ENCODE assay signal across 1 cellular context in the genomic region with DNA sequence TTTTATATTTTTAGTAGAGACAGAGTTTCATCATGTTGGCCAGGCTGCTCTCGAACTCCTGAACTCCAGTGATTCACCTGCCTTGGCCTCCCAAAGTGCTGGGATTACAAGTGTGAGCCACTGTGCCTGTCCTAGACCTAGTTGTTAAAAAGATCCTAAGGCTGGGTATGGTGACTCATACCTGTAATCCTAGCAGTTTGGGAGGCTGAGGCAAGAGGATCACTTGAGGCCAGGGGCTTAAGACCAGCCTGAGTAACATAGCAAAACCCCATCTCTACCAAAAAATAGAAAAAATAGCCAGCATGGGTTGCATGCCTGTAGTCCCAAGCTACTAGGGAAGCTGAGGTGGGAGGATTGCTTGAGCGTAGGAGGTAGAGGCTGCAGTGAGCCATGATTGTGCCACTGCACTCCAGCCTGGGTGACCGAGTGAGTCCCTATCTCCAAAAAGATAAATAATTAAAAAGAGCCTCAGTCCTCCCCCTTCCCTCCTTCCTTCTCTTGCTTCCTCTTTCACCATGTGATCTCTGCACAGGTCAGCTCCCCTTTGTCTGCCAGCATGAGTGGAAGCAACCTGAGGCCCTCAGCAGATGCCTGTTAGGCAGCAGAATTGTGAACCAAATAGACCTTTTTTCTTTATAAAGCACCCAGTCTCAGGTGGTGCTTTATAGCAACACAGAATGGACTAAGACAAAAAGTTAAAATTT.
TF ChIP-seq lines count a peak whose summit lies in the region.

No MANE protein-coding gene starts in this region.

TF ChIP-seq in HepG2, 621 proteins besides CTCF, POLR2A, EP300 and RAD21 (continued from another document):
- TF ChIP-seq, protein P1, sequence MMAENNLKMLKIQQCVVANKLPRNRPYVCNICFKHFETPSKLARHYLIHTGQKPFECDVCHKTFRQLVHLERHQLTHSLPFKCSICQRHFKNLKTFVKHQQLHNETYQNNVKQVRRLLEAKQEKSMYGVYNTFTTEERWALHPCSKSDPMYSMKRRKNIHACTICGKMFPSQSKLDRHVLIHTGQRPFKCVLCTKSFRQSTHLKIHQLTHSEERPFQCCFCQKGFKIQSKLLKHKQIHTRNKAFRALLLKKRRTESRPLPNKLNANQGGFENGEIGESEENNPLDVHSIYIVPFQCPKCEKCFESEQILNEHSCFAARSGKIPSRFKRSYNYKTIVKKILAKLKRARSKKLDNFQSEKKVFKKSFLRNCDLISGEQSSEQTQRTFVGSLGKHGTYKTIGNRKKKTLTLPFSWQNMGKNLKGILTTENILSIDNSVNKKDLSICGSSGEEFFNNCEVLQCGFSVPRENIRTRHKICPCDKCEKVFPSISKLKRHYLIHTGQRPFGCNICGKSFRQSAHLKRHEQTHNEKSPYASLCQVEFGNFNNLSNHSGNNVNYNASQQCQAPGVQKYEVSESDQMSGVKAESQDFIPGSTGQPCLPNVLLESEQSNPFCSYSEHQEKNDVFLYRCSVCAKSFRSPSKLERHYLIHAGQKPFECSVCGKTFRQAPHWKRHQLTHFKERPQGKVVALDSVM (CRISPR knock-in tag; IDR thresholded peaks at IDR 0.05), result peak; percentile 90
- TF ChIP-seq ZNF263 (CRISPR knock-in tag; IDR thresholded peaks at IDR 0.05), result peak; percentile 79
- no peak for TF ChIP-seq HOXD1 (CRISPR knock-in tag; IDR thresholded peaks at IDR 0.05)
- TF ChIP-seq MATR3 (CRISPR knock-in tag; IDR thresholded peaks at IDR 0.05), result no peak
- TF ChIP-seq NFE2 (CRISPR knock-in tag; IDR thresholded peaks at IDR 0.05), result no peak
- TF ChIP-seq, protein P2, sequence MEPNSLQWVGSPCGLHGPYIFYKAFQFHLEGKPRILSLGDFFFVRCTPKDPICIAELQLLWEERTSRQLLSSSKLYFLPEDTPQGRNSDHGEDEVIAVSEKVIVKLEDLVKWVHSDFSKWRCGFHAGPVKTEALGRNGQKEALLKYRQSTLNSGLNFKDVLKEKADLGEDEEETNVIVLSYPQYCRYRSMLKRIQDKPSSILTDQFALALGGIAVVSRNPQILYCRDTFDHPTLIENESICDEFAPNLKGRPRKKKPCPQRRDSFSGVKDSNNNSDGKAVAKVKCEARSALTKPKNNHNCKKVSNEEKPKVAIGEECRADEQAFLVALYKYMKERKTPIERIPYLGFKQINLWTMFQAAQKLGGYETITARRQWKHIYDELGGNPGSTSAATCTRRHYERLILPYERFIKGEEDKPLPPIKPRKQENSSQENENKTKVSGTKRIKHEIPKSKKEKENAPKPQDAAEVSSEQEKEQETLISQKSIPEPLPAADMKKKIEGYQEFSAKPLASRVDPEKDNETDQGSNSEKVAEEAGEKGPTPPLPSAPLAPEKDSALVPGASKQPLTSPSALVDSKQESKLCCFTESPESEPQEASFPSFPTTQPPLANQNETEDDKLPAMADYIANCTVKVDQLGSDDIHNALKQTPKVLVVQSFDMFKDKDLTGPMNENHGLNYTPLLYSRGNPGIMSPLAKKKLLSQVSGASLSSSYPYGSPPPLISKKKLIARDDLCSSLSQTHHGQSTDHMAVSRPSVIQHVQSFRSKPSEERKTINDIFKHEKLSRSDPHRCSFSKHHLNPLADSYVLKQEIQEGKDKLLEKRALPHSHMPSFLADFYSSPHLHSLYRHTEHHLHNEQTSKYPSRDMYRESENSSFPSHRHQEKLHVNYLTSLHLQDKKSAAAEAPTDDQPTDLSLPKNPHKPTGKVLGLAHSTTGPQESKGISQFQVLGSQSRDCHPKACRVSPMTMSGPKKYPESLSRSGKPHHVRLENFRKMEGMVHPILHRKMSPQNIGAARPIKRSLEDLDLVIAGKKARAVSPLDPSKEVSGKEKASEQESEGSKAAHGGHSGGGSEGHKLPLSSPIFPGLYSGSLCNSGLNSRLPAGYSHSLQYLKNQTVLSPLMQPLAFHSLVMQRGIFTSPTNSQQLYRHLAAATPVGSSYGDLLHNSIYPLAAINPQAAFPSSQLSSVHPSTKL (CRISPR knock-in tag; IDR thresholded peaks at IDR 0.05), result peak; percentile 19; the same call in 1 of the 2 replicates
- 0 out of 2 replicates have a peak, but pooled peaks have one; percentile 12 for TF ChIP-seq ZFAT (CRISPR knock-in tag; conservative IDR thresholded peaks at IDR 0.05)
- no peak for TF ChIP-seq SOX6 (IDR thresholded peaks at IDR 0.05)
- TF ChIP-seq SOX6 (CRISPR knock-in tag; IDR thresholded peaks at IDR 0.05), result peak; percentile 31; the same call in 1 of the 2 replicates
- TF ChIP-seq SALL1 (CRISPR knock-in tag; IDR thresholded peaks at IDR 0.05), result peak; percentile 22; the same call in 1 of the 2 replicates
- 0 out of 2 replicates have a peak, but pooled peaks have one; percentile 15 for TF ChIP-seq ELF3 (CRISPR knock-in tag; IDR thresholded peaks at IDR 0.05)
- no peak for TF ChIP-seq MED13 (CRISPR knock-in tag; IDR thresholded peaks at IDR 0.05)
- no peak for TF ChIP-seq NFKB2 (CRISPR knock-in tag; IDR thresholded peaks at IDR 0.05; ENCODE audit: borderline replicate concordance)
- TF ChIP-seq SOX5 (CRISPR knock-in tag; IDR thresholded peaks at IDR 0.05; ENCODE audit: borderline replicate concordance), result peak; percentile 49; the same call in 1 of the 2 replicates
- no peak for TF ChIP-seq MYNN (CRISPR knock-in tag; IDR thresholded peaks at IDR 0.05; ENCODE audit: low read depth)
- TF ChIP-seq MEIS2 (CRISPR knock-in tag; IDR thresholded peaks at IDR 0.05), result no peak
- TF ChIP-seq ZNF549 (CRISPR knock-in tag; IDR thresholded peaks at IDR 0.05), result no peak
- 0 out of 2 replicates have a peak, but pooled peaks have one; percentile 47 for TF ChIP-seq ZNF746 (CRISPR knock-in tag; IDR thresholded peaks at IDR 0.05)
- no peak for TF ChIP-seq ZNF124 (CRISPR knock-in tag; IDR thresholded peaks at IDR 0.05)
- peak; percentile 30; the same call in 1 of the 2 replicates for TF ChIP-seq MED1 (CRISPR knock-in tag; IDR thresholded peaks at IDR 0.05)
- no peak for TF ChIP-seq ZBTB37 (CRISPR knock-in tag; IDR thresholded peaks at IDR 0.05)
- TF ChIP-seq, protein P3, sequence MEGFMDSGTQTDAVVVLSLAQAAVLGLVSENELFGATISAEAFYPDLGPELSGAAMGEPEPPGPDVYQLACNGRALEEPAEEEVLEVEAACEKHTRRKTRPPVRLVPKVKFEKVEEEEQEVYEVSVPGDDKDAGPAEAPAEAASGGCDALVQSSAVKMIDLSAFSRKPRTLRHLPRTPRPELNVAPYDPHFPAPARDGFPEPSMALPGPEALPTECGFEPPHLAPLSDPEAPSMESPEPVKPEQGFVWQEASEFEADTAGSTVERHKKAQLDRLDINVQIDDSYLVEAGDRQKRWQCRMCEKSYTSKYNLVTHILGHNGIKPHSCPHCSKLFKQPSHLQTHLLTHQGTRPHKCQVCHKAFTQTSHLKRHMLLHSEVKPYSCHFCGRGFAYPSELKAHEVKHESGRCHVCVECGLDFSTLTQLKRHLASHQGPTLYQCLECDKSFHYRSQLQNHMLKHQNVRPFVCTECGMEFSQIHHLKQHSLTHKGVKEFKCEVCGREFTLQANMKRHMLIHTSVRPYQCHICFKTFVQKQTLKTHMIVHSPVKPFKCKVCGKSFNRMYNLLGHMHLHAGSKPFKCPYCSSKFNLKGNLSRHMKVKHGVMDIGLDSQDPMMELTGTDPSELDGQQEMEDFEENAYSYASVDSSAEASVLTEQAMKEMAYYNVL (CRISPR knock-in tag; IDR thresholded peaks at IDR 0.05; ENCODE audit: borderline replicate concordance), result 0 out of 2 replicates have a peak, but pooled peaks have one; percentile 72
- no peak for TF ChIP-seq ATF7-NPFF (CRISPR knock-in tag; IDR thresholded peaks at IDR 0.05; ENCODE audit: low read depth)
- no peak for TF ChIP-seq SRSF1 (optimal IDR thresholded peaks at IDR 0.05; ENCODE audit: low read depth, low read length)
- TF ChIP-seq GATAD2A (CRISPR knock-in tag; IDR thresholded peaks at IDR 0.05), result peak; percentile 43; the same call in 1 of the 2 replicates
- no peak for TF ChIP-seq KDM3A (CRISPR knock-in tag; IDR thresholded peaks at IDR 0.05; ENCODE audit: low read depth)
- no peak for TF ChIP-seq NR2F6 (IDR thresholded peaks at IDR 0.05)
- TF ChIP-seq NR2F6 (CRISPR knock-in tag; IDR thresholded peaks at IDR 0.05), result no peak
- TF ChIP-seq, protein P4, sequence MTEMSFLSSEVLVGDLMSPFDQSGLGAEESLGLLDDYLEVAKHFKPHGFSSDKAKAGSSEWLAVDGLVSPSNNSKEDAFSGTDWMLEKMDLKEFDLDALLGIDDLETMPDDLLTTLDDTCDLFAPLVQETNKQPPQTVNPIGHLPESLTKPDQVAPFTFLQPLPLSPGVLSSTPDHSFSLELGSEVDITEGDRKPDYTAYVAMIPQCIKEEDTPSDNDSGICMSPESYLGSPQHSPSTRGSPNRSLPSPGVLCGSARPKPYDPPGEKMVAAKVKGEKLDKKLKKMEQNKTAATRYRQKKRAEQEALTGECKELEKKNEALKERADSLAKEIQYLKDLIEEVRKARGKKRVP (CRISPR knock-in tag; IDR thresholded peaks at IDR 0.05), result peak in 1 of 2 experiments; percentile 49; a peak in 1 of 4 replicates
- TF ChIP-seq ADNP (CRISPR knock-in tag; IDR thresholded peaks at IDR 0.05), result 0 out of 2 replicates have a peak, but pooled peaks have one; percentile 34
- TF ChIP-seq ATF7 (IDR thresholded peaks at IDR 0.05), result no peak
- no peak for TF ChIP-seq ATF7 (CRISPR knock-in tag; IDR thresholded peaks at IDR 0.05)
- TF ChIP-seq POGZ (CRISPR knock-in tag; IDR thresholded peaks at IDR 0.05), result peak; percentile 52
- TF ChIP-seq ZNF543 (CRISPR knock-in tag; IDR thresholded peaks at IDR 0.05), result no peak
- no peak for TF ChIP-seq ZNF616 (CRISPR knock-in tag; IDR thresholded peaks at IDR 0.05; ENCODE audit: low read depth)
- no peak for TF ChIP-seq ZNF317 (CRISPR knock-in tag; IDR thresholded peaks at IDR 0.05)
- TF ChIP-seq SMAD9 (CRISPR knock-in tag; IDR thresholded peaks at IDR 0.05), result no peak
- TF ChIP-seq, protein P5, sequence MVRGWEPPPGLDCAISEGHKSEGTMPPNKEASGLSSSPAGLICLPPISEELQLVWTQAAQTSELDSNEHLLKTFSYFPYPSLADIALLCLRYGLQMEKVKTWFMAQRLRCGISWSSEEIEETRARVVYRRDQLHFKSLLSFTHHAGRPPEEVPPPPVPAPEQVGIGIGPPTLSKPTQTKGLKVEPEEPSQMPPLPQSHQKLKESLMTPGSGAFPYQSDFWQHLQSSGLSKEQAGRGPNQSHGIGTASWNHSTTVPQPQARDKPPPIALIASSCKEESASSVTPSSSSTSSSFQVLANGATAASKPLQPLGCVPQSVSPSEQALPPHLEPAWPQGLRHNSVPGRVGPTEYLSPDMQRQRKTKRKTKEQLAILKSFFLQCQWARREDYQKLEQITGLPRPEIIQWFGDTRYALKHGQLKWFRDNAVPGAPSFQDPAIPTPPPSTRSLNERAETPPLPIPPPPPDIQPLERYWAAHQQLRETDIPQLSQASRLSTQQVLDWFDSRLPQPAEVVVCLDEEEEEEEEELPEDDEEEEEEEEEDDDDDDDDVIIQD (CRISPR knock-in tag; IDR thresholded peaks at IDR 0.05; ENCODE audit: low read depth), result 0 out of 2 replicates have a peak, but pooled peaks have one; percentile 19
- no peak for TF ChIP-seq ZNF782 (CRISPR knock-in tag; IDR thresholded peaks at IDR 0.05; ENCODE audit: borderline replicate concordance)
- TF ChIP-seq, protein P6, sequence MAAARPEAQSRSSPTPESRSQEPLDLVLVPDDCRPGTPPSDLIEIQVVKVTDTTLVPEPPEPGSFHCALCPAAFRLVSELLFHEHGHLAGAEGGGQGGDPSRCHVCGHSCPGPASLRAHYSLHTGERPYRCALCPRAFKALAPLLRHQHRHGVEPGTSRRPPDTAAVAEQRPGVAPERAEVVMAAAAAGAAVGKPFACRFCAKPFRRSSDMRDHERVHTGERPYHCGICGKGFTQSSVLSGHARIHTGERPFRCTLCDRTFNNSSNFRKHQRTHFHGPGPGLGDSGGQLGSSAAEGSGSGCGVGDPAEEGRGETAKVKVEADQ (CRISPR knock-in tag; IDR thresholded peaks at IDR 0.05; ENCODE audit: borderline replicate concordance), result no peak
- no peak for TF ChIP-seq ZBTB3 (CRISPR knock-in tag; IDR thresholded peaks at IDR 0.05; ENCODE audit: borderline replicate concordance, low read depth)
- 0 out of 2 replicates have a peak, but pooled peaks have one; percentile 48 for TF ChIP-seq ZNF501 (CRISPR knock-in tag; IDR thresholded peaks at IDR 0.05)
- TF ChIP-seq MTF2 (CRISPR knock-in tag; IDR thresholded peaks at IDR 0.05; ENCODE audit: borderline replicate concordance), result no peak
- 0 out of 2 replicates have a peak, but pooled peaks have one; percentile 22 for TF ChIP-seq ZMYM2 (CRISPR knock-in tag; IDR thresholded peaks at IDR 0.05)
